In the genomic region with DNA sequence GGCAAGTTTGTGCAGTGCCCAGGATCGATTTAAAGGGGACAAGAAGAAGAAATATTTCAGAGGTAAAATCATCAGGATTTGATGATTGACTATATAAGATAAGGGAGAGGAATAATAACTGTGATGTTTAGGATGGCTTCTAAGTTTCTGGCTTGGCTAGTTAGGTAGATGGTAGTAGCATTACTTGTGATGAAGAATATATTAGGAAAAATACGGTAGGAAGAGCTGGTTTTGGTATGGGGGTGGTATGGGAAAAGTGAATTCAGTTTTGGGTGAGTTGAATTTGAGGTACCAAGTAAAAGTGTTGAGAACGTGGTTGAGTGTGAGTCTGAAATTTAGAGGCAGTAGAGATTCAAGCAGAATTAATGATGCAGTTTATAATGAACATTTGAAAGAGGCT, we compare ENCODE assay signal across 21 cellular contexts.
"Had no signal": no experiment of that assay in that cellular context is flagged by ENCODE, and none has a peak within 500 bp of the region (broad histone marks: within the 10 kb centered on the region; RNA-seq: fewer than 3 reads in every experiment).

No MANE protein-coding gene starts in this region.

- DNase-seq: activated CD4-positive, alpha-beta T cell treated with anti-CD3 and anti-CD28 coated beads for 48 hours; activated CD4-positive, CD25-positive, alpha-beta regulatory T cell; activated CD8-positive, alpha-beta memory T cell treated with anti-CD3 and anti-CD28 coated beads, Interleukin-2, amount 50 U/mL, for 4 hours; activated CD8-positive, alpha-beta T cell treated with anti-CD3 and anti-CD28 coated beads, Interleukin-2, amount 10 ng/mL, durations not matched to agents 7 days and 5 days; activated gamma-delta T cell; activated T-cell treated with anti-CD3 and anti-CD28 coated beads, Interleukin-2, amount 50 U/mL, for 72 hours; aorta; brain microvascular endothelial cell; central memory CD4-positive, alpha-beta T cell; colonic mucosa; gastrocnemius medialis; head of caudate nucleus; left lung; midbrain; psoas muscle; right cardiac atrium; testis; upper lobe of left lung had no signal

- H3K27me3 ChIP-seq: brain microvascular endothelial cell, colonic mucosa, gastrocnemius medialis, left lung, testis, upper lobe of left lung had no signal

- H3K27ac ChIP-seq: brain microvascular endothelial cell, colonic mucosa, gastrocnemius medialis, left lung, psoas muscle, skin epidermis, testis, upper lobe of left lung had no signal

- ATAC-seq: activated CD8-positive, alpha-beta T cell treated with anti-CD3 and anti-CD28 coated beads, Interleukin-2, amount 10 ng/mL, durations not matched to agents 7 days and 5 days; activated T-cell treated with anti-CD3 and anti-CD28 coated beads, Interleukin-2, amount 50 U/mL, for 72 hours; gastrocnemius medialis; left lung; psoas muscle; right cardiac atrium had no signal

- H3K36me3 ChIP-seq: brain microvascular endothelial cell, colonic mucosa, gastrocnemius medialis, left lung, upper lobe of left lung had no signal

- FAIRE-seq: endometrium had no signal

- H3K4me3 ChIP-seq: colonic mucosa, gastrocnemius medialis, left lung, psoas muscle, skin epidermis, testis, upper lobe of left lung had no signal

- H3K4me3 Mint-ChIP-seq: activated CD8-positive, alpha-beta T cell treated with anti-CD3 and anti-CD28 coated beads, Interleukin-2, amount 10 ng/mL, durations not matched to agents 7 days and 5 days; T-helper 2 cell treated with Interferon-gamma antibody and Interleukin-4, amounts not matched to agents 5 μg/mL and 100 μg/mL, for 36 hours had no signal

- H3K27ac Mint-ChIP-seq: activated T-cell treated with anti-CD3 and anti-CD28 coated beads, Interleukin-2, amount 50 U/mL, for 72 hours had no signal

- H3K9me3 ChIP-seq: colonic mucosa, gastrocnemius medialis, left lung, testis, upper lobe of left lung had no signal
